Comparison of ENCODE assay signal across 8 cellular contexts in genomic region chr16:73048292-73049050, GRCh38. TPM values are rescaled to one million over a fixed set of nuclear protein-coding genes. Genes with fewer than 3 reads are reported as not detected.
DNase-seq lines count a peak whose midpoint lies in the region; ATAC-seq and TF ChIP-seq lines count a peak whose summit lies in the region.

No MANE protein-coding gene starts in this region.

- H3K36me3 ChIP-seq in endocrine pancreas (ENCODE audit: control insufficient read depth, insufficient read depth, low read length): no peaks in the 10 kb centered on the region
- peaks cover 0 to 9% of the 10 kb centered on the region in 2 donors for H3K36me3 ChIP-seq in muscle layer of duodenum (ENCODE audit: control insufficient read depth in 1 of 2, insufficient read depth in 2 of 2, low read length in 2 of 2)
- H3K36me3 ChIP-seq in CD8-positive, alpha-beta T cell (ENCODE audit: insufficient read depth, low read length): no peaks in the 10 kb centered on the region

- ATAC-seq in CD8-positive, alpha-beta T cell: no peak
- ATAC-seq in GM18858 (IDR thresholded peaks at IDR 0.05; ENCODE audit: unreplicated experiment): no peak
- ATAC-seq in HG02981 (IDR thresholded peaks at IDR 0.05; ENCODE audit: unreplicated experiment): no peak

- POLR2A ChIA-PET in CD8-positive, alpha-beta T cell (lab: Charles Lee): no interaction called here

- TF ChIP-seq CTCF in CD8-positive, alpha-beta T cell (IDR thresholded peaks at IDR 0.05): no peak

- H3K9me3 ChIP-seq in endocrine pancreas (ENCODE audit: control insufficient read depth, low read length): no peaks in the 10 kb centered on the region
- no peaks in the 10 kb centered on the region for H3K9me3 ChIP-seq in muscle layer of duodenum (ENCODE audit: control insufficient read depth in 1 of 2, low read length in 2 of 2)
- H3K9me3 ChIP-seq in CD8-positive, alpha-beta T cell (ENCODE audit: low read length): no peaks in the 10 kb centered on the region

- H3K36me3 Mint-ChIP-seq in activated CD4-positive, alpha-beta T cell treated with anti-CD3 and anti-CD28 coated beads, Interleukin-2, amount 10 ng/mL, durations not matched to agents 24 days and 14 days (ENCODE audit: low read depth): no peaks in the 10 kb centered on the region
- H3K36me3 Mint-ChIP-seq in CD8-positive, alpha-beta T cell: no peaks in the 10 kb centered on the region

- H3K27ac Mint-ChIP-seq in activated CD4-positive, alpha-beta T cell treated with anti-CD3 and anti-CD28 coated beads, Interleukin-2, amount 10 ng/mL, durations not matched to agents 24 days and 14 days: no peak overlapping the region
- H3K27ac Mint-ChIP-seq in CD8-positive, alpha-beta T cell: no peak overlapping the region

- H3K27me3 Mint-ChIP-seq in activated CD4-positive, alpha-beta T cell treated with anti-CD3 and anti-CD28 coated beads, Interleukin-2, amount 10 ng/mL, durations not matched to agents 24 days and 14 days: peaks cover 41% of the 10 kb centered on the region
- peaks cover 25% of the 10 kb centered on the region for H3K27me3 Mint-ChIP-seq in CD8-positive, alpha-beta T cell (ENCODE audit: low read depth)

- H3K9ac ChIP-seq in endocrine pancreas (ENCODE audit: control insufficient read depth, insufficient read depth, low read length): peak overlapping the region; percentile 88

- peak overlapping the region; percentile 30 for H3K4me3 Mint-ChIP-seq in activated CD4-positive, alpha-beta T cell treated with anti-CD3 and anti-CD28 coated beads, Interleukin-2, amount 10 ng/mL, durations not matched to agents 24 days and 14 days
- no peak overlapping the region for H3K4me3 Mint-ChIP-seq in CD8-positive, alpha-beta T cell

- DNase-seq in activated CD4-positive, alpha-beta T cell treated with anti-CD3 and anti-CD28 coated beads, Interleukin-2, amount 10 ng/mL, durations not matched to agents 24 days and 14 days: no peak
- no peak for DNase-seq in activated CD4-positive, alpha-beta T cell treated with anti-CD3 and anti-CD28 coated beads, Interleukin-2, amount 50 U/mL, for 4 hours
- peak; percentile 65 for DNase-seq in M059J (ENCODE audit: low read depth)
- no peak for DNase-seq in CD8-positive, alpha-beta T cell

- H3K4me1 ChIP-seq in endocrine pancreas (ENCODE audit: control insufficient read depth, insufficient read depth, low read length): peaks cover 5% of the 10 kb centered on the region
- H3K4me1 ChIP-seq in muscle layer of duodenum (ENCODE audit: control insufficient read depth in 1 of 2, insufficient read depth in 2 of 2, low read length in 2 of 2): peaks cover 2 to 32% of the 10 kb centered on the region in 2 donors
- H3K4me1 ChIP-seq in CD8-positive, alpha-beta T cell (ENCODE audit: insufficient read depth, low read length): no peaks in the 10 kb centered on the region

- peaks cover 2% of the 10 kb centered on the region for H3K4me1 Mint-ChIP-seq in activated CD4-positive, alpha-beta T cell treated with anti-CD3 and anti-CD28 coated beads, Interleukin-2, amount 10 ng/mL, durations not matched to agents 24 days and 14 days
- peaks cover 4% of the 10 kb centered on the region for H3K4me1 Mint-ChIP-seq in CD8-positive, alpha-beta T cell (ENCODE audit: low read depth)

- intact Hi-C loops in activated CD4-positive, alpha-beta T cell treated with anti-CD3 and anti-CD28 coated beads, Interleukin-2, amount 10 ng/mL, durations not matched to agents 24 days and 14 days (cut with micrococcal nuclease): no loop called here
- intact Hi-C loops in CD8-positive, alpha-beta T cell (cut with DNase I, micrococcal nuclease): no loop called here

- CTCF ChIA-PET in CD8-positive, alpha-beta T cell (lab: Charles Lee): no interaction called here

- H3K4me3 ChIP-seq in endocrine pancreas (ENCODE audit: control insufficient read depth, insufficient read depth, low read length) (peak overlapping the region; percentile 44), muscle layer of duodenum (ENCODE audit: low read depth in 1 of 2, low read length in 2 of 2) (peak overlapping the region; percentile 41 to 81)
- H3K4me3 ChIP-seq in CD8-positive, alpha-beta T cell (ENCODE audit: low read depth, low read length): no peak overlapping the region

- H3K27me3 ChIP-seq in endocrine pancreas (ENCODE audit: control insufficient read depth, insufficient read depth, low read length) (no peaks in the 10 kb centered on the region), muscle layer of duodenum (ENCODE audit: low read depth, low read length) (no peaks in the 10 kb centered on the region)
- H3K27me3 ChIP-seq in CD8-positive, alpha-beta T cell (ENCODE audit: insufficient read depth, low read length): no peaks in the 10 kb centered on the region

- peak overlapping the region; percentile 49 for H3K27ac ChIP-seq in muscle layer of duodenum (ENCODE audit: low read length)
- H3K27ac ChIP-seq in CD8-positive, alpha-beta T cell (ENCODE audit: low read depth, low read length): no peak overlapping the region

- H3K9me3 Mint-ChIP-seq in activated CD4-positive, alpha-beta T cell treated with anti-CD3 and anti-CD28 coated beads, Interleukin-2, amount 10 ng/mL, durations not matched to agents 24 days and 14 days: no peaks in the 10 kb centered on the region
- no peaks in the 10 kb centered on the region for H3K9me3 Mint-ChIP-seq in CD8-positive, alpha-beta T cell

RNA-seq across cellular contexts. Expression of gene ZFHX3, which starts 0.5 kb away (rescaled TPM):
- total RNA-seq in activated CD4-positive, alpha-beta T cell treated with anti-CD3 and anti-CD28 coated beads, Interleukin-2, amount 10 ng/mL, durations not matched to agents 24 days and 14 days: 0.49 and 0.88 TPM in 2 replicates
- 1.3 and 3.2 TPM in 2 replicates for total RNA-seq in M059J (2014; rRNA removed; shearing (Covaris generic))
- under 1 TPM; 0.22 to 0.33 TPM for total RNA-seq in CD8-positive, alpha-beta T cell
